ENCODE assay signal across 8 cellular contexts in the genomic region with DNA sequence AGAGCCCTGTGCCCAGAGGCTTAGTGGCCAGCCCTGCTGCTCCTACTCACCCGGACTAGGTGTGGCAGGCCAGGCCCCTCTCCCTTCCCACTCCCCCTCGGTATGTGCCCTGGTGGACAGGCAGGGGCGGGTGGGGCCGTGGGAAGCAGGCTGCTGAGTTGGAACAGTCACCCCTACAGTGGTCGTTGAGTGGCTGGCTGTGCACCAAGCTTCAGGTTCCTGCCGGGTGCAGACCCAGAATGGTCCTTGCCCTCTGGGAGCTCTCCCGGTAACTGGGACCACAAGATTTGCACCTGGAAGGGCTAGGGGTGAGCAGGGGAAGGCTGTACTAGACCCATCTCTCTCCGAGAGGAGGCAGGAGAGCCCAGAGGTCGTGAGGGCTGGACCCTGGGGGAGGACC.
DNase-seq lines count a peak whose midpoint lies in the region; ATAC-seq and TF ChIP-seq lines count a peak whose summit lies in the region.

No MANE protein-coding gene starts in this region.

- peak overlapping the region; percentile 62 for H3K4me3 Mint-ChIP-seq in activated T-helper 2 cell treated with anti-CD3 and anti-CD28 coated beads, Interferon-gamma antibody, Interleukin-2, Interleukin-4, amounts not matched to agents 10 μg/mL and 5 μg/mL and 100 μg/mL, durations not matched to agents 14 hours and 24 hours and 36 hours (ENCODE audit: low read depth)
- peak overlapping the region; percentile 35 for H3K4me3 Mint-ChIP-seq in nephron progenitor cell

- H3K27ac Mint-ChIP-seq in activated T-helper 2 cell treated with anti-CD3 and anti-CD28 coated beads, Interferon-gamma antibody, Interleukin-2, Interleukin-4, amounts not matched to agents 10 μg/mL and 5 μg/mL and 100 μg/mL, durations not matched to agents 14 hours and 24 hours and 36 hours, result peak overlapping the region; percentile 91
- no peak overlapping the region for H3K27ac Mint-ChIP-seq in nephron progenitor cell

- no peaks in the 10 kb centered on the region for H3K27me3 Mint-ChIP-seq in activated T-helper 2 cell treated with anti-CD3 and anti-CD28 coated beads, Interferon-gamma antibody, Interleukin-2, Interleukin-4, amounts not matched to agents 10 μg/mL and 5 μg/mL and 100 μg/mL, durations not matched to agents 14 hours and 24 hours and 36 hours (ENCODE audit: low read depth)
- peaks cover 3% of the 10 kb centered on the region for H3K27me3 Mint-ChIP-seq in nephron progenitor cell (ENCODE audit: low read depth, poor library complexity)

- intact Hi-C loops in activated T-helper 2 cell treated with anti-CD3 and anti-CD28 coated beads, Interferon-gamma antibody, Interleukin-2, Interleukin-4, amounts not matched to agents 10 μg/mL and 5 μg/mL and 100 μg/mL, durations not matched to agents 14 hours and 24 hours and 36 hours (cut with micrococcal nuclease), result loop anchor here (2.0 to 5.0 kb wide), 2 partner anchors 110 to 163 kb away; no protein-coding TSS in a partner anchor

- no peaks in the 10 kb centered on the region for H3K27me3 ChIP-seq in foreskin keratinocyte

- no peaks in the 10 kb centered on the region for H3K9me3 Mint-ChIP-seq in activated T-helper 2 cell treated with anti-CD3 and anti-CD28 coated beads, Interferon-gamma antibody, Interleukin-2, Interleukin-4, amounts not matched to agents 10 μg/mL and 5 μg/mL and 100 μg/mL, durations not matched to agents 14 hours and 24 hours and 36 hours
- H3K9me3 Mint-ChIP-seq in nephron progenitor cell, result no peaks in the 10 kb centered on the region

- no peaks in the 10 kb centered on the region for H3K4me1 ChIP-seq in foreskin keratinocyte

- peaks cover 39% of the 10 kb centered on the region for H3K4me1 Mint-ChIP-seq in activated T-helper 2 cell treated with anti-CD3 and anti-CD28 coated beads, Interferon-gamma antibody, Interleukin-2, Interleukin-4, amounts not matched to agents 10 μg/mL and 5 μg/mL and 100 μg/mL, durations not matched to agents 14 hours and 24 hours and 36 hours (ENCODE audit: low read depth)
- H3K4me1 Mint-ChIP-seq in nephron progenitor cell, result peaks cover 99% of the 10 kb centered on the region

- no peak overlapping the region for H3K27ac ChIP-seq in foreskin keratinocyte

- TF ChIP-seq CTCF in nephron progenitor cell (IDR thresholded peaks at IDR 0.05) (no peak), foreskin keratinocyte (conservative IDR thresholded peaks at IDR 0.05) (no peak)

- peaks cover 7% of the 10 kb centered on the region for H3K36me3 Mint-ChIP-seq in activated T-helper 2 cell treated with anti-CD3 and anti-CD28 coated beads, Interferon-gamma antibody, Interleukin-2, Interleukin-4, amounts not matched to agents 10 μg/mL and 5 μg/mL and 100 μg/mL, durations not matched to agents 14 hours and 24 hours and 36 hours (ENCODE audit: low read depth)
- peaks cover 14% of the 10 kb centered on the region for H3K36me3 Mint-ChIP-seq in nephron progenitor cell (ENCODE audit: low read depth)

- ATAC-seq in HG02642 (IDR thresholded peaks at IDR 0.05; ENCODE audit: poor library complexity, unreplicated experiment) (peak; percentile 30), foreskin keratinocyte (no peak)

- peak; percentile 54 for DNase-seq in ELR (ENCODE audit: low read depth)
- no peak for DNase-seq in activated T-helper 2 cell treated with anti-CD3 and anti-CD28 coated beads, Interferon-gamma antibody, Interleukin-2, Interleukin-4, amounts not matched to agents 10 μg/mL and 5 μg/mL and 100 μg/mL, durations not matched to agents 14 hours and 24 hours and 36 hours (ENCODE audit: low spot score)
- DNase-seq in nephron progenitor cell, result peak; percentile 34
- DNase-seq in NCI-H187 treated with DMSO at 0.1 percent for 48 hours (lab: John Stamatoyannopoulos, UW), result no peak
- DNase-seq in medulla oblongata (ENCODE audit: extremely low spot score), result no peak
- DNase-seq in GM03348 (ENCODE audit: low spot score), result no peak
- no peak for DNase-seq in foreskin keratinocyte

Comparison
In these comparisons a context has a peak if more than half of its experiments do, and no peak if none do; other contexts are left out.
1. DNase-seq: peak in ELR (single experiment) and nephron progenitor cell (single experiment); none in activated T-helper 2 cell treated with anti-CD3 and anti-CD28 coated beads, Interferon-gamma antibody, Interleukin-2, Interleukin-4, amounts not matched to agents 10 μg/mL and 5 μg/mL and 100 μg/mL, durations not matched to agents 14 hours and 24 hours and 36 hours (single experiment), NCI-H187 treated with DMSO at 0.1 percent for 48 hours (single experiment), medulla oblongata (single experiment), GM03348 (single experiment) and foreskin keratinocyte (0 of 2).